In genomic region chr20:15379897-15380296, GRCh38 we compare ENCODE assay signal across 24 cellular contexts.
"Had no signal": no experiment of that assay in that cellular context is flagged by ENCODE, and none has a peak within 500 bp of the region (broad histone marks: within the 10 kb centered on the region; RNA-seq: fewer than 3 reads in every experiment).

No MANE protein-coding gene starts in this region.

- H3K4me3 ChIP-seq: coronary artery, dorsolateral prefrontal cortex had no signal

- DNase-seq: activated CD4-positive, alpha-beta memory T cell treated with anti-CD3 and anti-CD28 coated beads, Interleukin-2, amount 10 ng/mL, durations not matched to agents 7 days and 5 days; activated CD4-positive, alpha-beta T cell treated with anti-CD3 and anti-CD28 coated beads for 1 hour; activated CD4-positive, alpha-beta T cell treated with anti-CD3 and anti-CD28 coated beads for 4 hours; activated CD4-positive, alpha-beta T cell treated with anti-CD3 and anti-CD28 coated beads, Interleukin-2, amount 10 ng/mL, durations not matched to agents 7 days and 5 days; activated CD4-positive, alpha-beta T cell treated with anti-CD3 and anti-CD28 coated beads, Interleukin-2, amount 50 U/mL, for 4 hours; activated CD4-positive, CD25-positive, alpha-beta regulatory T cell; activated CD8-positive, alpha-beta memory T cell treated with anti-CD3 and anti-CD28 coated beads, Interleukin-2, amount 50 U/mL, for 48 hours; activated gamma-delta T cell; activated naive CD4-positive, alpha-beta T cell treated with anti-CD3 and anti-CD28 coated beads, Interleukin-2, amount 50 U/mL, for 16 hours; activated naive CD4-positive, alpha-beta T cell treated with Interleukin-2 at 50 U/mL for 16 hours; activated T-cell treated with anti-CD3 and anti-CD28 coated beads for 4 hours; activated T-cell treated with anti-CD3 and anti-CD28 coated beads, Interleukin-2, amount 50 U/mL, for 24 hours; activated T-cell treated with anti-CD3 and anti-CD28 coated beads, Interleukin-2, amount 50 U/mL, for 72 hours; amniotic stem cell; anterior cingulate cortex; brain microvascular endothelial cell; dorsolateral prefrontal cortex; effector memory CD4-positive, alpha-beta T cell; endodermal cell; foreskin fibroblast; head of caudate nucleus; T-helper 17 cell; T1000 had no signal

- H3K27me3 ChIP-seq: brain microvascular endothelial cell, dorsolateral prefrontal cortex had no signal

- H3K36me3 ChIP-seq: brain microvascular endothelial cell had no signal

- H3K27ac ChIP-seq: brain microvascular endothelial cell, coronary artery, dorsolateral prefrontal cortex had no signal
